In the genomic region with DNA sequence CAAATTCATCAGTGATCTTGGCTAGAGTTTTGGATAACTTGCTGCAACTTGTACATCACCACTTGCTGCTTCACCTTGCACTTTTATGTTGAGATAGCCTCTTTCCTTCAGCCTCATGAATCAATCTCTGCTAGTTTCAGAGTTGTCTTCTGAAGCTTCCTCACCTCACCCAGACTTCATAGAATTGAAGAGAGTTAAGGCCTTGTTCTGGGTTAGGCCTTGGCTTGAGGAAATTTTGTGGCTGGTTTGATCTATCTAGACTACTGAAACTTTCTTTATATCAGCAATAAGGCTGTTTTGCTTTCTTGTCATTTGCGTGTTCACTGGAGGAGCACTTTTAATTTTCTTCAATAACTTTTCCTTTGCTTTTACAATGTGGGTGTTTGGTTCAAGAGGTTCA, we compare ENCODE assay signal across 23 cellular contexts. TPM values are rescaled to one million over a fixed set of nuclear protein-coding genes. Genes with fewer than 3 reads are reported as not detected.
DNase-seq lines count a peak whose midpoint lies in the region; ATAC-seq, FAIRE-seq and TF ChIP-seq lines count a peak whose summit lies in the region.
"Had no signal": no experiment of that assay in that cellular context is flagged by ENCODE, and none has a peak within 500 bp of the region (broad histone marks: within the 10 kb centered on the region; RNA-seq: fewer than 3 reads in every experiment).

No MANE protein-coding gene starts in this region.

- H3K9me3 Mint-ChIP-seq in activated naive CD4-positive, alpha-beta T cell treated with anti-CD3 and anti-CD28 coated beads, Interleukin-2, amount 10 ng/mL, durations not matched to agents 7 days and 5 days: no peaks in the 10 kb centered on the region
- H3K9me3 Mint-ChIP-seq in activated naive CD4-positive, alpha-beta T cell treated with anti-CD3 and anti-CD28 coated beads for 36 hours: no peaks in the 10 kb centered on the region
- peaks cover 3% of the 10 kb centered on the region for H3K9me3 Mint-ChIP-seq in T-helper 2 cell treated with Interferon-gamma antibody and Interleukin-4, amounts not matched to agents 5 μg/mL and 100 μg/mL, for 36 hours
- H3K9me3 Mint-ChIP-seq: HFFc6 had no signal

- peak overlapping the region; percentile 1 for H3K27ac Mint-ChIP-seq in activated naive CD4-positive, alpha-beta T cell treated with anti-CD3 and anti-CD28 coated beads, Interleukin-2, amount 10 ng/mL, durations not matched to agents 7 days and 5 days
- H3K27ac Mint-ChIP-seq in activated naive CD4-positive, alpha-beta T cell treated with anti-CD3 and anti-CD28 coated beads for 36 hours: no peak overlapping the region
- no peak overlapping the region for H3K27ac Mint-ChIP-seq in T-helper 2 cell treated with Interferon-gamma antibody and Interleukin-4, amounts not matched to agents 5 μg/mL and 100 μg/mL, for 36 hours
- H3K27ac Mint-ChIP-seq: B cell, H9, HFFc6 had no signal

- no peaks in the 10 kb centered on the region for H4K20me1 ChIP-seq in Karpas-422 (ENCODE audit: insufficient read depth, low read depth, low read length)

- no peaks in the 10 kb centered on the region for H3K36me3 ChIP-seq in bronchial epithelial cell (ENCODE audit: control insufficient read depth, insufficient read depth, low read length)
- no peaks in the 10 kb centered on the region for H3K36me3 ChIP-seq in body of pancreas (replicated peaks in 1 of 2; ENCODE audit: insufficient read depth in 1 of 2, low read depth in 2 of 2)
- no peaks in the 10 kb centered on the region for H3K36me3 ChIP-seq in Karpas-422 (ENCODE audit: insufficient read depth, low read length)

- FAIRE-seq in GM12892 (lab: Jason Lieb, UNC) (peak; percentile 64), bronchial epithelial cell (lab: Jason Lieb, UNC) (peak; percentile 86)
- FAIRE-seq: A549, RCC 7860 had no signal

- TF ChIP-seq CTCF in bronchial epithelial cell (IDR thresholded peaks at IDR 0.05; ENCODE audit: insufficient read depth, low read length, severe bottlenecking): no peak
- TF ChIP-seq CTCF in body of pancreas (IDR thresholded peaks at IDR 0.05): no peak

- H3K27ac ChIP-seq in body of pancreas (no peak overlapping the region), Karpas-422 (ENCODE audit: low read length) (no peak overlapping the region)
- H3K27ac ChIP-seq: A549, GM23248, SJSA1 had no signal

- H3K36me3 Mint-ChIP-seq in activated naive CD4-positive, alpha-beta T cell treated with anti-CD3 and anti-CD28 coated beads, Interleukin-2, amount 10 ng/mL, durations not matched to agents 7 days and 5 days: no peaks in the 10 kb centered on the region
- no peaks in the 10 kb centered on the region for H3K36me3 Mint-ChIP-seq in activated naive CD4-positive, alpha-beta T cell treated with anti-CD3 and anti-CD28 coated beads for 36 hours (ENCODE audit: low read depth)
- peaks cover 3% of the 10 kb centered on the region for H3K36me3 Mint-ChIP-seq in T-helper 2 cell treated with Interferon-gamma antibody and Interleukin-4, amounts not matched to agents 5 μg/mL and 100 μg/mL, for 36 hours (ENCODE audit: low read depth)

- no peak for DNase-seq in activated naive CD4-positive, alpha-beta T cell treated with anti-CD3 and anti-CD28 coated beads, Interleukin-2, amount 10 ng/mL, durations not matched to agents 7 days and 5 days
- no peak for DNase-seq in activated naive CD4-positive, alpha-beta T cell treated with anti-CD3 and anti-CD28 coated beads for 36 hours
- no peak for DNase-seq in GM12892 (ENCODE audit: insufficient read length)
- no peak for DNase-seq in bronchial epithelial cell (ENCODE audit: low read depth)
- DNase-seq in body of pancreas: no peak
- DNase-seq in T-helper 2 cell treated with Interferon-gamma antibody and Interleukin-4, amounts not matched to agents 5 μg/mL and 100 μg/mL, for 36 hours (ENCODE audit: low spot score): no peak
- no peak for DNase-seq in Karpas-422
- DNase-seq: COR-L47, DMS79, GM23248, H9, HFFc6, Kasumi-1, NCI-H1694, NCI-H2081, NCI-H2171 treated with DMSO at 0.1 percent for 48 hours, NCI-H524 treated with DMSO at 0.1 percent for 48 hours, OCI-M1 had no signal

- CTCF ChIA-PET in activated naive CD4-positive, alpha-beta T cell treated with anti-CD3 and anti-CD28 coated beads, Interleukin-2, amount 10 ng/mL, durations not matched to agents 7 days and 5 days (lab: Charles Lee): no interaction called here
- CTCF ChIA-PET in activated naive CD4-positive, alpha-beta T cell treated with anti-CD3 and anti-CD28 coated beads for 36 hours (lab: Charles Lee): no interaction called here

- TF ChIP-seq POLR2A in GM12892 (IDR thresholded peaks at IDR 0.05; ENCODE audit: low read depth, low read length) (no peak), body of pancreas (IDR thresholded peaks at IDR 0.05) (no peak)

- whole genome bisulfite sequencing in body of pancreas, 2 donors: 95 to 100% methylated on average over 1 of the region's 1 CpG

- H3K4me3 ChIP-seq in bronchial epithelial cell (ENCODE audit: low read depth, low read length): no peak overlapping the region
- H3K4me3 ChIP-seq in body of pancreas: no peak overlapping the region
- H3K4me3 ChIP-seq in Karpas-422 (ENCODE audit: low read length): no peak overlapping the region
- H3K4me3 ChIP-seq: A549, GM23248, SJSA1 had no signal

- no peak overlapping the region for H3K4me3 Mint-ChIP-seq in activated naive CD4-positive, alpha-beta T cell treated with anti-CD3 and anti-CD28 coated beads, Interleukin-2, amount 10 ng/mL, durations not matched to agents 7 days and 5 days
- no peak overlapping the region for H3K4me3 Mint-ChIP-seq in activated naive CD4-positive, alpha-beta T cell treated with anti-CD3 and anti-CD28 coated beads for 36 hours
- H3K4me3 Mint-ChIP-seq in T-helper 2 cell treated with Interferon-gamma antibody and Interleukin-4, amounts not matched to agents 5 μg/mL and 100 μg/mL, for 36 hours: no peak overlapping the region
- H3K4me3 Mint-ChIP-seq: B cell, CD14-positive monocyte, H9, HFFc6 had no signal

- H3K9ac ChIP-seq in Karpas-422 (ENCODE audit: low read length): no peak overlapping the region
- H3K9ac ChIP-seq: GM23248 had no signal

- H3K4me1 ChIP-seq in body of pancreas (peaks cover 4% of the 10 kb centered on the region), Karpas-422 (ENCODE audit: low read length) (no peaks in the 10 kb centered on the region)
- H3K4me1 ChIP-seq: SJSA1 had no signal

- peaks cover 24% of the 10 kb centered on the region for H3K4me1 Mint-ChIP-seq in activated naive CD4-positive, alpha-beta T cell treated with anti-CD3 and anti-CD28 coated beads, Interleukin-2, amount 10 ng/mL, durations not matched to agents 7 days and 5 days
- peaks cover 20% of the 10 kb centered on the region for H3K4me1 Mint-ChIP-seq in activated naive CD4-positive, alpha-beta T cell treated with anti-CD3 and anti-CD28 coated beads for 36 hours (ENCODE audit: low read depth)
- peaks cover 4% of the 10 kb centered on the region for H3K4me1 Mint-ChIP-seq in T-helper 2 cell treated with Interferon-gamma antibody and Interleukin-4, amounts not matched to agents 5 μg/mL and 100 μg/mL, for 36 hours (ENCODE audit: low read depth)

- H3K4me2 ChIP-seq in Karpas-422 (ENCODE audit: low read depth, low read length, poor library complexity, severe bottlenecking): no peak overlapping the region
- H3K4me2 ChIP-seq: A549 had no signal

- H3K27me3 Mint-ChIP-seq in activated naive CD4-positive, alpha-beta T cell treated with anti-CD3 and anti-CD28 coated beads, Interleukin-2, amount 10 ng/mL, durations not matched to agents 7 days and 5 days: no peaks in the 10 kb centered on the region
- H3K27me3 Mint-ChIP-seq in activated naive CD4-positive, alpha-beta T cell treated with anti-CD3 and anti-CD28 coated beads for 36 hours (ENCODE audit: low read depth): no peaks in the 10 kb centered on the region
- no peaks in the 10 kb centered on the region for H3K27me3 Mint-ChIP-seq in T-helper 2 cell treated with Interferon-gamma antibody and Interleukin-4, amounts not matched to agents 5 μg/mL and 100 μg/mL, for 36 hours (ENCODE audit: low read depth)
- H3K27me3 Mint-ChIP-seq: B cell had no signal

- H2AFZ ChIP-seq in Karpas-422 (ENCODE audit: low read length): no peak overlapping the region
- H2AFZ ChIP-seq: GM23248 had no signal

- H3K9me3 ChIP-seq in body of pancreas (no peaks in the 10 kb centered on the region), Karpas-422 (ENCODE audit: low read length) (no peaks in the 10 kb centered on the region)
- H3K9me3 ChIP-seq: A549 had no signal

- no peak for ATAC-seq in body of pancreas
- ATAC-seq: A549 had no signal

- H3K79me2 ChIP-seq in Karpas-422 (ENCODE audit: low read length): no peaks in the 10 kb centered on the region

- no peaks in the 10 kb centered on the region for H3K27me3 ChIP-seq in bronchial epithelial cell (ENCODE audit: control insufficient read depth, insufficient read depth, low read length)
- H3K27me3 ChIP-seq in body of pancreas: no peaks in the 10 kb centered on the region
- no peaks in the 10 kb centered on the region for H3K27me3 ChIP-seq in Karpas-422 (ENCODE audit: low read length)
- H3K27me3 ChIP-seq: SJSA1 had no signal

- no peaks in the 10 kb centered on the region for H3K9me2 ChIP-seq in Karpas-422 (replicated peaks; ENCODE audit: insufficient read depth, low read length)

- intact Hi-C loops in activated naive CD4-positive, alpha-beta T cell treated with anti-CD3 and anti-CD28 coated beads for 36 hours (cut with micrococcal nuclease): loop anchor here (1.0 kb wide), 1 partner anchor 9 kb away; no protein-coding TSS in a partner anchor
- intact Hi-C loops in body of pancreas (cut with DNase I): no loop called here

RNA-seq across cellular contexts. Expression of a gene that starts 12.8 kb away (rescaled TPM):
- total RNA-seq in activated naive CD4-positive, alpha-beta T cell treated with anti-CD3 and anti-CD28 coated beads for 36 hours: 1 to 10 TPM; 4.8 to 7.1 TPM
- 11.2 TPM for polyA plus RNA-seq in GM12892 (2012; ENCODE audit: missing spikeins)
- 23.7 and 41.5 TPM in 2 replicates for total RNA-seq in bronchial epithelial cell
- total RNA-seq in body of pancreas: 10 to 100 TPM in 1 of 2 donors, 1 to 10 TPM in 1; 7.9 to 13.2 TPM
- total RNA-seq in Karpas-422 (2014; rRNA removed; shearing (Covaris generic); ENCODE audit: low replicate concordance): 9.2 and 14.6 TPM in 2 replicates
